ENCODE assay signal across 6 cellular contexts in genomic region chr10:66587680-66588050, GRCh38.
"Had no signal": no experiment of that assay in that cellular context is flagged by ENCODE, and none has a peak within 500 bp of the region (broad histone marks: within the 10 kb centered on the region; RNA-seq: fewer than 3 reads in every experiment).

No MANE protein-coding gene starts in this region.

- H3K4me3 Mint-ChIP-seq: GM23338, H9, IgD-negative memory B cell had no signal

- DNase-seq: H9, HCEC 1CT had no signal

- H3K27ac Mint-ChIP-seq: GM23338, H9, IgD-negative memory B cell had no signal

- H3K9me3 Mint-ChIP-seq: GM23338, H9 had no signal

- H3K27me3 Mint-ChIP-seq: IgD-negative memory B cell had no signal

- H2AFZ ChIP-seq: GM23338 had no signal

- H3K4me3 ChIP-seq: GM23338 had no signal

- H3K4me2 ChIP-seq: GM23338 had no signal

- H3K4me1 Mint-ChIP-seq: GM23338 had no signal

- H3K36me3 Mint-ChIP-seq: IgD-negative memory B cell had no signal

- ATAC-seq: GM23338, HepG2 had no signal

- H3K27ac ChIP-seq: HL-60 had no signal
